ENCODE assay signal across 10 cellular contexts in genomic region chr17:55625516-55625915, GRCh38.
A peak's percentile ranks its signal among the peaks of the same experiment; 100 is the strongest.
DNase-seq lines count a peak whose midpoint lies in the region; ATAC-seq and TF ChIP-seq lines count a peak whose summit lies in the region.
"Had no signal": no experiment of that assay in that cellular context is flagged by ENCODE, and none has a peak within 500 bp of the region (broad histone marks: within the 10 kb centered on the region; RNA-seq: fewer than 3 reads in every experiment).

No MANE protein-coding gene starts in this region.

- TF ChIP-seq CTCF in hepatocyte (IDR thresholded peaks at IDR 0.05; ENCODE audit: poor library complexity) (no peak), endothelial cell (IDR thresholded peaks at IDR 0.05; ENCODE audit: unreplicated experiment) (no peak)

- no peaks in the 10 kb centered on the region for H3K9me3 Mint-ChIP-seq in endothelial cell (ENCODE audit: unreplicated experiment)
- H3K9me3 Mint-ChIP-seq: activated naive CD8-positive, alpha-beta T cell treated with anti-CD3 and anti-CD28 coated beads for 36 hours had no signal

- no peaks in the 10 kb centered on the region for H3K9me2 ChIP-seq in hepatocyte (replicated peaks; ENCODE audit: insufficient read depth)

- no peaks in the 10 kb centered on the region for H3K79me2 ChIP-seq in hepatocyte

- peak overlapping the region; percentile 32 for H3K4me2 ChIP-seq in hepatocyte

- H3K36me3 Mint-ChIP-seq in endothelial cell (ENCODE audit: low read depth, unreplicated experiment): no peaks in the 10 kb centered on the region
- H3K36me3 Mint-ChIP-seq: activated naive CD8-positive, alpha-beta T cell treated with anti-CD3 and anti-CD28 coated beads for 36 hours had no signal

- no peak overlapping the region for H3K27ac ChIP-seq in hepatocyte

- H3K27me3 ChIP-seq in hepatocyte: no peaks in the 10 kb centered on the region

- no peak overlapping the region for H3K4me3 ChIP-seq in hepatocyte

- DNase-seq in hepatocyte (ENCODE audit: low spot score) (no peak), SW 1271 (lab: John Stamatoyannopoulos, UW) (no peak), HT-29 (ENCODE audit: low spot score) (no peak), endothelial cell (ENCODE audit: low spot score) (no peak)
- DNase-seq: activated naive CD8-positive, alpha-beta T cell treated with anti-CD3 and anti-CD28 coated beads for 36 hours; DMS79; NCI-H2081 had no signal

- H3K4me1 ChIP-seq in hepatocyte (ENCODE audit: insufficient read depth): no peaks in the 10 kb centered on the region

- peaks cover 5% of the 10 kb centered on the region for H3K27me3 Mint-ChIP-seq in endothelial cell (ENCODE audit: unreplicated experiment)

- no peak overlapping the region for H3K27ac Mint-ChIP-seq in endothelial cell (ENCODE audit: unreplicated experiment)
- H3K27ac Mint-ChIP-seq: activated naive CD8-positive, alpha-beta T cell treated with anti-CD3 and anti-CD28 coated beads for 36 hours had no signal

- no peaks in the 10 kb centered on the region for H4K20me1 ChIP-seq in hepatocyte (ENCODE audit: insufficient read depth, poor library complexity, severe bottlenecking)

- H3K4me3 Mint-ChIP-seq in endothelial cell (ENCODE audit: unreplicated experiment): no peak overlapping the region
- H3K4me3 Mint-ChIP-seq: activated naive CD8-positive, alpha-beta T cell treated with anti-CD3 and anti-CD28 coated beads for 36 hours had no signal

- peak; percentile 78 for ATAC-seq in GM18909 (IDR thresholded peaks at IDR 0.05; ENCODE audit: poor library complexity, unreplicated experiment)
- peak; percentile 57 for ATAC-seq in GM21423 (IDR thresholded peaks at IDR 0.05; ENCODE audit: unreplicated experiment)
- peak; percentile 60 for ATAC-seq in HG03139 (IDR thresholded peaks at IDR 0.05; ENCODE audit: unreplicated experiment)

- H3K4me1 Mint-ChIP-seq in endothelial cell (ENCODE audit: unreplicated experiment): peaks cover 47% of the 10 kb centered on the region

- no peaks in the 10 kb centered on the region for H3K9me3 ChIP-seq in hepatocyte (ENCODE audit: low read depth)

- no peaks in the 10 kb centered on the region for H3K36me3 ChIP-seq in hepatocyte (replicated peaks; ENCODE audit: insufficient read depth, low read depth)

- peak overlapping the region; percentile 1 for H2AFZ ChIP-seq in hepatocyte
